In the genomic region with DNA sequence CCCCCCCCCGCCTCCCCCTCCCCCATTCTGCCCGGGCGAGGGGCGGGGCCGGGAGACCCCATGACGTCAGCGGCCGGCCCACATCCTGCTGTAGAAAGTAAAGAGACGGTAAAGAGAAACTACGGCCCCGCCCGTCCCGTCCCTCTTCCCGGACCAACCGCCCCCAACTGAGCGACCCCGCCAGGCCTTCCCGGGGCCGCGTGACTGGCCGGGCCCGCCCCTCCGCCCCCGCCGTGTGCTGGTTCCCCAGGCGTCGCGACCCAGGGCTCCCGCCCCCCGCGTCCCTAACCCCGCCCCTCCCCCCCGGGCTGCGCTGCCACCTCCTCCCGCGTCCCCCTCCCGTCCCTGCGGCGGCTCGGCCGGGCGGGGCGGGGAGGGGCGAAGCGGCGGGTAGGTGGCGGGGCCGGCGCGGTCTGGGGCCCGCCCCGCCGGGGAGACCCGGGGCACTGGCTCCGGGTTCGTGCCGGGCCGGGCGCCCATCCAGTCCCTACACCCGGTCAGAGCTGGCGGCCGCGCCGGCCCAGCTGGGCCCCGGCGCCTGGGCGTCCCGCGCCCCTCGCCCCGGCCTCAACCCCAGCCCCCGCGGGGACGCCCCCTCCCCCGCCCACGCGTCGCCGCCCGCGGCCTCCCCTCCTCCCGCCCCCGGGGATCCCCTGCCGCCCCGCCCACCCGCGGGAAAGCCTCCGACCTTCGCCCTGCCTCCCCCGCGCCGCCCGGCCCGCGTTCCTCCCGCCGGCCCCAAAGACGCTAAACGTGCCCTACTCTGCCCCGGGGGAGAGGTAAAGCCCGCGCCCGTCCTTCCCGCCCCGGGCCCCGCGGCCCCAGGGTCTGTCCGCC, we compare ENCODE assay signal across 1 cellular context.
TF ChIP-seq lines count a peak whose summit lies in the region.

No MANE protein-coding gene starts in this region.

TF ChIP-seq in H1, 55 proteins besides CTCF, POLR2A, EP300 and RAD21 (continued from another document):
- TF ChIP-seq, protein P1, sequence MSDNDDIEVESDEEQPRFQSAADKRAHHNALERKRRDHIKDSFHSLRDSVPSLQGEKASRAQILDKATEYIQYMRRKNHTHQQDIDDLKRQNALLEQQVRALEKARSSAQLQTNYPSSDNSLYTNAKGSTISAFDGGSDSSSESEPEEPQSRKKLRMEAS (IDR thresholded peaks at IDR 0.05), result peak; percentile 37; the same call in 1 of the 2 replicates
- TF ChIP-seq NANOG (IDR thresholded peaks at IDR 0.05; ENCODE audit: insufficient read depth, low read depth, low read length, poor library complexity, severe bottlenecking), result no peak
- TF ChIP-seq YY1 (IDR thresholded peaks at IDR 0.05; ENCODE audit: low read depth, low read length), result no peak
- peak; percentile 75 for TF ChIP-seq CREB1 (IDR thresholded peaks at IDR 0.05)
- TF ChIP-seq EGR1 (IDR thresholded peaks at IDR 0.05; ENCODE audit: borderline replicate concordance, low read depth, low read length), result peak; percentile 89; the same call in 1 of the 2 replicates
